7 cellular contexts compared by ENCODE assay signal in genomic region chr17:29677835-29678223, GRCh38. TPM values are rescaled to one million over a fixed set of nuclear protein-coding genes. Genes with fewer than 3 reads are reported as not detected.
DNase-seq lines count a peak whose midpoint lies in the region; ATAC-seq and TF ChIP-seq lines count a peak whose summit lies in the region.
"Not testable (repeated sequence)": the region's sequence is repeated elsewhere in the genome, so short reads cannot be mapped to it uniquely, and the experiment has no call there.

No MANE protein-coding gene starts in this region.

- TF ChIP-seq EP300 in sigmoid colon (IDR thresholded peaks at IDR 0.05): not testable (repeated sequence)

- not testable (repeated sequence) for ATAC-seq in CD4-positive, alpha-beta T cell (ENCODE audit: poor library complexity); left lung
- peak; percentile 18 for ATAC-seq in Right ventricle myocardium superior (ENCODE audit: poor library complexity)

- H3K27ac ChIP-seq in CD4-positive, alpha-beta T cell (ENCODE audit: low read depth, low read length): not testable (repeated sequence)
- H3K27ac ChIP-seq in dorsolateral prefrontal cortex (peak overlapping the region in 51 of 59 donors; percentile 0 to 80 (median 62)), left lung (peak overlapping the region; percentile 20 to 57), sigmoid colon (peak overlapping the region; percentile 37 to 69 (median 56)), testis (peak overlapping the region; percentile 3 to 75)

- not testable (repeated sequence) for TF ChIP-seq POLR2A in sigmoid colon (IDR thresholded peaks at IDR 0.05); testis (IDR thresholded peaks at IDR 0.05)

- DNase-seq in CD4-positive, alpha-beta T cell; activated T-cell treated with anti-CD3 and anti-CD28 coated beads, Interleukin-2, amount 50 U/mL, for 24 hours; dorsolateral prefrontal cortex; Right ventricle myocardium superior; left lung; sigmoid colon; testis: not testable (repeated sequence)

- TF ChIP-seq CTCF in CD4-positive, alpha-beta T cell (IDR thresholded peaks at IDR 0.05); dorsolateral prefrontal cortex (IDR thresholded peaks at IDR 0.05 in 54 of 56, conservative IDR thresholded peaks at IDR 0.05 in 2 of 56; ENCODE audit: low read depth in 1 of 56, partially characterized antibody in 56 of 56); left lung (IDR thresholded peaks at IDR 0.05); sigmoid colon (IDR thresholded peaks at IDR 0.05); testis (IDR thresholded peaks at IDR 0.05): not testable (repeated sequence)

- not testable (repeated sequence) for H3K9me3 ChIP-seq in CD4-positive, alpha-beta T cell (ENCODE audit: control insufficient read depth, low read length); left lung; sigmoid colon; testis

- not testable (repeated sequence) for H3K27me3 ChIP-seq in CD4-positive, alpha-beta T cell (ENCODE audit: control insufficient read depth, insufficient read depth, low read length); dorsolateral prefrontal cortex; left lung; sigmoid colon; testis

- intact Hi-C loops in CD4-positive, alpha-beta T cell (cut with DNase I, micrococcal nuclease); dorsolateral prefrontal cortex (cut with DNase I); Right ventricle myocardium superior (cut with DNase I); left lung (cut with DNase I); sigmoid colon (cut with DNase I); testis (cut with DNase I; ENCODE audit: low total_unique reads): not testable (repeated sequence)

- CTCF ChIA-PET in CD4-positive, alpha-beta T cell (lab: Charles Lee): interaction anchor here (0.6 kb wide), 1 partner anchor 1162 kb away, joined by 3 read pairs; no protein-coding TSS in a partner anchor

- not testable (repeated sequence) for H3K4me3 Mint-ChIP-seq in CD4-positive, alpha-beta T cell; activated T-cell treated with anti-CD3 and anti-CD28 coated beads, Interleukin-2, amount 50 U/mL, for 24 hours

- peak overlapping the region; percentile 72 for H3K27ac Mint-ChIP-seq in CD4-positive, alpha-beta T cell
- peak overlapping the region; percentile 84 for H3K27ac Mint-ChIP-seq in activated T-cell treated with anti-CD3 and anti-CD28 coated beads, Interleukin-2, amount 50 U/mL, for 24 hours

- H3K36me3 ChIP-seq in left lung: peaks cover 0 to 62% of the 10 kb centered on the region in 2 donors
- H3K36me3 ChIP-seq in sigmoid colon: peaks cover 0 to 15% (median 0%) of the 10 kb centered on the region in 4 donors
- H3K36me3 ChIP-seq in testis (ENCODE audit: low read depth, missing control alignments): not testable (repeated sequence)

- 80 to 82% methylated on average over 1 of the region's 1 CpG for WGBS in sigmoid colon, 2 donors
- 28 to 46% methylated on average over 1 of the region's 1 CpG for WGBS in testis, 2 donors

- POLR2A ChIA-PET in CD4-positive, alpha-beta T cell (lab: Charles Lee): interaction anchor here (0.6 to 1.2 kb wide), 4 partner anchors 31 to 84 kb away, joined by 3 to 4 read pairs (median 3); no protein-coding TSS in a partner anchor

- not testable (repeated sequence) for H3K27me3 Mint-ChIP-seq in CD4-positive, alpha-beta T cell; activated T-cell treated with anti-CD3 and anti-CD28 coated beads, Interleukin-2, amount 50 U/mL, for 24 hours

- peaks cover 79% of the 10 kb centered on the region for H3K36me3 Mint-ChIP-seq in CD4-positive, alpha-beta T cell (ENCODE audit: low read depth)
- peaks cover 67% of the 10 kb centered on the region for H3K36me3 Mint-ChIP-seq in activated T-cell treated with anti-CD3 and anti-CD28 coated beads, Interleukin-2, amount 50 U/mL, for 24 hours (ENCODE audit: low read depth)

- H3K4me1 Mint-ChIP-seq in CD4-positive, alpha-beta T cell (ENCODE audit: low read depth): peaks cover 41% of the 10 kb centered on the region
- peaks cover 43% of the 10 kb centered on the region for H3K4me1 Mint-ChIP-seq in activated T-cell treated with anti-CD3 and anti-CD28 coated beads, Interleukin-2, amount 50 U/mL, for 24 hours (ENCODE audit: low read depth)

- H3K4me1 ChIP-seq in left lung (peaks cover 7 to 53% of the 10 kb centered on the region in 2 donors), sigmoid colon (peaks cover 0 to 22% (median 10%) of the 10 kb centered on the region in 4 donors), testis (peaks cover 30% of the 10 kb centered on the region)

- peak overlapping the region in 1 of 59 donors; percentile 7 for H3K4me3 ChIP-seq in dorsolateral prefrontal cortex
- not testable (repeated sequence) for H3K4me3 ChIP-seq in left lung, sigmoid colon, testis

- H3K9me3 Mint-ChIP-seq in CD4-positive, alpha-beta T cell; activated T-cell treated with anti-CD3 and anti-CD28 coated beads, Interleukin-2, amount 50 U/mL, for 24 hours: not testable (repeated sequence)

RNA-seq across cellular contexts. Expression of gene CORO6, which starts 55.1 kb away (rescaled TPM):
- 1 to 10 TPM; 2.8 to 3.3 TPM for total RNA-seq in CD4-positive, alpha-beta T cell
- total RNA-seq in dorsolateral prefrontal cortex: 100 to 1,000 TPM in 23 of 120 experiments, 10 to 100 TPM in 97; 31.5 to 153 (median 80.8) TPM
- total RNA-seq in Right ventricle myocardium superior: 83.6 TPM
- total RNA-seq in left lung: 1 to 10 TPM; 3.8 to 3.9 TPM
- 10 to 100 TPM; 23.9 to 94.4 (median 35.1) TPM for total RNA-seq in sigmoid colon
- 1 to 10 TPM in 2 of 3 donors, under 1 TPM in 1; 0.23 to 4.9 (median 3.0) TPM for polyA plus RNA-seq in sigmoid colon
- 10 to 100 TPM; 11.7 to 15.5 TPM for total RNA-seq in testis
- 6.3 TPM for polyA plus RNA-seq in testis (ENCODE audit: insufficient read depth, low read depth, low replicate concordance)
